ENCODE assay signal across 15 cellular contexts in the genomic region with DNA sequence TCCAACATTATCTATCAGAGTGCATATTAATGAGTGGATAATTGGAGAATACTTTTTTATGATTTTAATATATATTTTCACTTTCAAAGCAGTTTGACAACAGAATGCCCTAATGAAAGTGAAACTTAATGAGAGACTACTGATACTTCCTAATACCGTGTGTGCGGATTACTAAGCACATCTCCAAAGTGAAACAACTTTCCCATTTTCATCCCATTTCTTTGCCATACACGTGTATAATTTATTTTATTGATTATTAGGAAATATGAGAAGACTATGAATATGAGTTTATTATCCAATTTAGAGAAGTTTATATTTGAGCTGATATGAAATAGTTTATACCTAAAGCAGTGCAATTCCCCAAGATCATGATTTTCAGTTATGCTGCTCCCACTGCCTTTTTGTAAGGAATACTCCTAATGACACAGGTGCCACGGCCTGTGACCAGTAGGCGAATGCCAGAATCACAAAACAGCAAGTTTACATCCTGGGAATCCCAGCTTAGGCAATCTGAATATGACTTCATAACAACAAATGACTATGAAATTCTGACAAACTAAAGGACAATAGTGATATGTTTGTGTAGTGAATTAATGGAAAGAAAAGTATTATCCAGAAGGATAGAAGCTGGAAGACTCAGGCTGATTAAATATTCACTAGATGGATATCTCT.
A peak's percentile ranks its signal among the peaks of the same experiment; 100 is the strongest.
DNase-seq lines count a peak whose midpoint lies in the region; ATAC-seq, FAIRE-seq and TF ChIP-seq lines count a peak whose summit lies in the region.
"Had no signal": no experiment of that assay in that cellular context is flagged by ENCODE, and none has a peak within 500 bp of the region (broad histone marks: within the 10 kb centered on the region; RNA-seq: fewer than 3 reads in every experiment).

No MANE protein-coding gene starts in this region.

- H3K9me3 ChIP-seq in mammary epithelial cell (replicated peaks; ENCODE audit: insufficient read depth, low read length) (peaks cover 35% of the 10 kb centered on the region), keratinocyte (ENCODE audit: control insufficient read depth, low read depth, low read length) (no peaks in the 10 kb centered on the region), upper lobe of right lung (no peaks in the 10 kb centered on the region)
- H3K9me3 ChIP-seq: ascending aorta, ovary had no signal

- BruUV-seq in MCF 10A (replicated peaks; lab: Mats Ljungman, UMichigan), result no TSS peak
- BruUV-seq in mammary epithelial cell (replicated peaks; lab: Mats Ljungman, UMichigan), result no TSS peak

- 58% methylated on average over 5 of the region's 5 CpGs for WGBS in mammary epithelial cell (ENCODE audit: low coverage, missing lambda C conversion rate)

- ATAC-seq in upper lobe of right lung, result peak; percentile 23
- ATAC-seq in HG03460 (IDR thresholded peaks at IDR 0.05; ENCODE audit: unreplicated experiment), result no peak
- ATAC-seq: WTC11 had no signal

- H3K36me3 Mint-ChIP-seq in MCF 10A (ENCODE audit: insufficient read depth, unreplicated experiment), result no peaks in the 10 kb centered on the region
- H3K36me3 Mint-ChIP-seq in activated T-helper 2 cell treated with anti-CD3 and anti-CD28 coated beads, Interferon-gamma antibody, Interleukin-2, Interleukin-4, amounts not matched to agents 10 μg/mL and 5 μg/mL and 100 μg/mL, durations not matched to agents 14 hours and 24 hours and 36 hours (ENCODE audit: low read depth), result peaks cover 8% of the 10 kb centered on the region
- no peaks in the 10 kb centered on the region for H3K36me3 Mint-ChIP-seq in endothelial cell (ENCODE audit: low read depth, unreplicated experiment)
- H3K36me3 Mint-ChIP-seq: WTC11 had no signal

- DNase-seq in MCF 10A (ENCODE audit: unreplicated experiment) (peak; percentile 26), mammary epithelial cell (no peak), keratinocyte (ENCODE audit: low read depth, low spot score) (no peak), upper lobe of right lung (no peak), endothelial cell (ENCODE audit: low spot score) (no peak), GM20000 (ENCODE audit: low spot score) (no peak)
- DNase-seq in activated T-helper 2 cell treated with anti-CD3 and anti-CD28 coated beads, Interferon-gamma antibody, Interleukin-2, Interleukin-4, amounts not matched to agents 10 μg/mL and 5 μg/mL and 100 μg/mL, durations not matched to agents 14 hours and 24 hours and 36 hours (ENCODE audit: low spot score), result no peak
- DNase-seq: H9, hypothalamus, NCI-H446, ovary had no signal

- H3K27me3 ChIP-seq in mammary epithelial cell (ENCODE audit: insufficient read depth, low read length), result no peaks in the 10 kb centered on the region
- H3K27me3 ChIP-seq in keratinocyte (ENCODE audit: control insufficient read depth, extremely low read depth, insufficient read depth, low read length), result no peaks in the 10 kb centered on the region
- no peaks in the 10 kb centered on the region for H3K27me3 ChIP-seq in upper lobe of right lung
- H3K27me3 ChIP-seq: ascending aorta, ovary had no signal

- H2AFZ ChIP-seq in mammary epithelial cell (ENCODE audit: low read depth, low read length) (no peak overlapping the region), keratinocyte (ENCODE audit: control insufficient read depth, low read length) (peak overlapping the region; percentile 44)

- dilution Hi-C loops in mammary epithelial cell (cut with HindIII; ENCODE audit: low sequenced_read_pairs), result no loop called here
- dilution Hi-C loops in keratinocyte (cut with MboI; ENCODE audit: extremely low pct_ligation_motif_present, low sequenced_read_pairs), result loop anchor here (25.0 kb wide), 1 partner anchor 111 kb away; no protein-coding TSS in a partner anchor

- no peaks in the 10 kb centered on the region for H3K27me3 Mint-ChIP-seq in MCF 10A (ENCODE audit: insufficient read depth, unreplicated experiment)
- peaks cover 3% of the 10 kb centered on the region for H3K27me3 Mint-ChIP-seq in activated T-helper 2 cell treated with anti-CD3 and anti-CD28 coated beads, Interferon-gamma antibody, Interleukin-2, Interleukin-4, amounts not matched to agents 10 μg/mL and 5 μg/mL and 100 μg/mL, durations not matched to agents 14 hours and 24 hours and 36 hours (ENCODE audit: low read depth)
- H3K27me3 Mint-ChIP-seq in endothelial cell (ENCODE audit: unreplicated experiment), result no peaks in the 10 kb centered on the region

- POLR2A ChIA-PET in MCF 10A (lab: Yijun Ruan, JAX), result interaction anchor here (0.7 to 1.3 kb wide), 2 partner anchors 10 to 15 kb away, joined by 4 to 7 read pairs; no protein-coding TSS in a partner anchor

- H3K79me2 ChIP-seq in mammary epithelial cell (ENCODE audit: insufficient read depth, low read length) (no peaks in the 10 kb centered on the region), keratinocyte (ENCODE audit: control insufficient read depth, insufficient read depth, low read length) (no peaks in the 10 kb centered on the region)

- H3K9me3 Mint-ChIP-seq in MCF 10A (ENCODE audit: unreplicated experiment), result peaks cover 6% of the 10 kb centered on the region
- peaks cover 7% of the 10 kb centered on the region for H3K9me3 Mint-ChIP-seq in activated T-helper 2 cell treated with anti-CD3 and anti-CD28 coated beads, Interferon-gamma antibody, Interleukin-2, Interleukin-4, amounts not matched to agents 10 μg/mL and 5 μg/mL and 100 μg/mL, durations not matched to agents 14 hours and 24 hours and 36 hours
- H3K9me3 Mint-ChIP-seq in endothelial cell (ENCODE audit: unreplicated experiment), result no peaks in the 10 kb centered on the region
- H3K9me3 Mint-ChIP-seq: H9, WTC11 had no signal

- H3K4me3 ChIP-seq in mammary epithelial cell (replicated peaks in 1 of 3; ENCODE audit: insufficient read depth in 1 of 3, low read depth in 2 of 3, low read length in 3 of 3), result no peak overlapping the region
- no peak overlapping the region for H3K4me3 ChIP-seq in keratinocyte (ENCODE audit: control insufficient read depth in 2 of 3, extremely low read depth in 1 of 3, insufficient read depth in 2 of 3, low read depth in 1 of 3, low read length in 3 of 3)
- peak overlapping the region; percentile 34 for H3K4me3 ChIP-seq in upper lobe of right lung
- H3K4me3 ChIP-seq: ovary had no signal

- H3K27ac ChIP-seq in mammary epithelial cell (ENCODE audit: insufficient read depth, low read depth, low read length) (no peak overlapping the region), keratinocyte (ENCODE audit: control insufficient read depth, insufficient read depth, low read length) (no peak overlapping the region), upper lobe of right lung (peak overlapping the region; percentile 39)
- H3K27ac ChIP-seq: C4-2B, ovary had no signal

- no peak overlapping the region for H3K4me2 ChIP-seq in mammary epithelial cell (ENCODE audit: insufficient read depth, low read depth, low read length)
- H3K4me2 ChIP-seq in keratinocyte (ENCODE audit: control insufficient read depth, extremely low read depth, insufficient read depth, low read depth, low read length), result no peak overlapping the region

- intact Hi-C loops in MCF 10A (cut with micrococcal nuclease) (no loop called here), mammary epithelial cell (cut with micrococcal nuclease) (no loop called here), upper lobe of right lung (cut with DNase I) (no loop called here)
- intact Hi-C loops in activated T-helper 2 cell treated with anti-CD3 and anti-CD28 coated beads, Interferon-gamma antibody, Interleukin-2, Interleukin-4, amounts not matched to agents 10 μg/mL and 5 μg/mL and 100 μg/mL, durations not matched to agents 14 hours and 24 hours and 36 hours (cut with micrococcal nuclease), result no loop called here

- H3K27ac Mint-ChIP-seq in MCF 10A (ENCODE audit: low read depth, unreplicated experiment) (peak overlapping the region; percentile 86), endothelial cell (ENCODE audit: unreplicated experiment) (no peak overlapping the region)
- peak overlapping the region; percentile 82 for H3K27ac Mint-ChIP-seq in activated T-helper 2 cell treated with anti-CD3 and anti-CD28 coated beads, Interferon-gamma antibody, Interleukin-2, Interleukin-4, amounts not matched to agents 10 μg/mL and 5 μg/mL and 100 μg/mL, durations not matched to agents 14 hours and 24 hours and 36 hours
- H3K27ac Mint-ChIP-seq: H9, WTC11 had no signal

- H3K4me1 ChIP-seq in mammary epithelial cell (ENCODE audit: insufficient read depth, low read length) (no peaks in the 10 kb centered on the region), keratinocyte (ENCODE audit: control insufficient read depth, extremely low read depth, insufficient read depth, low read length) (peaks cover 5% of the 10 kb centered on the region), upper lobe of right lung (no peaks in the 10 kb centered on the region)

- H3K36me3 ChIP-seq in mammary epithelial cell (ENCODE audit: insufficient read depth, low read length) (no peaks in the 10 kb centered on the region), keratinocyte (ENCODE audit: control insufficient read depth in 2 of 2, extremely low read depth in 1 of 2, insufficient read depth in 2 of 2, low read length in 2 of 2) (no peaks in the 10 kb centered on the region), upper lobe of right lung (no peaks in the 10 kb centered on the region)
- H3K36me3 ChIP-seq: ascending aorta, ovary had no signal

- in situ Hi-C loops in mammary epithelial cell (cut with MboI; ENCODE audit: low sequenced_read_pairs in 2 of 2), result no loop called here

- TF ChIP-seq CTCF in MCF 10A (IDR thresholded peaks at IDR 0.05; ENCODE audit: unreplicated experiment), result no peak
- TF ChIP-seq CTCF in mammary epithelial cell (conservative IDR thresholded peaks at IDR 0.05 in 1 of 2, IDR thresholded peaks at IDR 0.05 in 1 of 2; ENCODE audit: extremely low read depth in 1 of 2, insufficient read depth in 1 of 2, low read depth in 1 of 2, low read length in 2 of 2), result no peak
- no peak for TF ChIP-seq CTCF in keratinocyte (optimal IDR thresholded peaks at IDR 0.05 in 1 of 3, IDR thresholded peaks at IDR 0.05 in 1 of 3, conservative IDR thresholded peaks at IDR 0.05 in 1 of 3; ENCODE audit: extremely low read depth in 1 of 3, insufficient read depth in 2 of 3, low read length in 3 of 3)
- no peak for TF ChIP-seq CTCF in upper lobe of right lung (IDR thresholded peaks at IDR 0.05)
- TF ChIP-seq CTCF in endothelial cell (IDR thresholded peaks at IDR 0.05; ENCODE audit: unreplicated experiment), result no peak
- TF ChIP-seq CTCF in GM20000 (IDR thresholded peaks at IDR 0.05; ENCODE audit: extremely low read depth, missing control alignments), result no peak

- H4K20me1 ChIP-seq in mammary epithelial cell (ENCODE audit: insufficient read depth, low read length), result no peaks in the 10 kb centered on the region
- H4K20me1 ChIP-seq in keratinocyte (ENCODE audit: control insufficient read depth, extremely low read depth, insufficient read depth, low read length), result no peaks in the 10 kb centered on the region

- H3K9ac ChIP-seq in mammary epithelial cell (ENCODE audit: insufficient read depth, low read length) (no peak overlapping the region), keratinocyte (ENCODE audit: control insufficient read depth, extremely low read depth, insufficient read depth, low read length) (no peak overlapping the region)

- H3K4me3 Mint-ChIP-seq in MCF 10A (ENCODE audit: unreplicated experiment) (peak overlapping the region; percentile 52), endothelial cell (ENCODE audit: unreplicated experiment) (no peak overlapping the region)
- no peak overlapping the region for H3K4me3 Mint-ChIP-seq in activated T-helper 2 cell treated with anti-CD3 and anti-CD28 coated beads, Interferon-gamma antibody, Interleukin-2, Interleukin-4, amounts not matched to agents 10 μg/mL and 5 μg/mL and 100 μg/mL, durations not matched to agents 14 hours and 24 hours and 36 hours (ENCODE audit: low read depth)
- H3K4me3 Mint-ChIP-seq: H9, WTC11 had no signal

- no peaks in the 10 kb centered on the region for H3K9me1 ChIP-seq in keratinocyte (ENCODE audit: control insufficient read depth, extremely low read depth, insufficient read depth, low read length)

- CTCF ChIA-PET in MCF 10A (lab: Yijun Ruan, JAX), result interaction anchor here (0.7 to 1.0 kb wide), 2 partner anchors 202 to 1572 kb away, joined by 3 read pairs; no protein-coding TSS in a partner anchor
- CTCF ChIA-PET in mammary epithelial cell (lab: Charles Lee; ENCODE audit: low non-redundant PET), result no interaction called here

- no peak for FAIRE-seq in keratinocyte (lab: Jason Lieb, UNC)

- H3K4me1 Mint-ChIP-seq in MCF 10A (ENCODE audit: insufficient read depth, unreplicated experiment) (peaks cover 11% of the 10 kb centered on the region), endothelial cell (ENCODE audit: unreplicated experiment) (no peaks in the 10 kb centered on the region)
- peaks cover 28% of the 10 kb centered on the region for H3K4me1 Mint-ChIP-seq in activated T-helper 2 cell treated with anti-CD3 and anti-CD28 coated beads, Interferon-gamma antibody, Interleukin-2, Interleukin-4, amounts not matched to agents 10 μg/mL and 5 μg/mL and 100 μg/mL, durations not matched to agents 14 hours and 24 hours and 36 hours (ENCODE audit: low read depth)
- H3K4me1 Mint-ChIP-seq: H9, WTC11 had no signal
